ENCODE assay signal across 1 cellular context in genomic region chr19:2237869-2238153, GRCh38.
TF ChIP-seq lines count a peak whose summit lies in the region.

No MANE protein-coding gene starts in this region.

TF ChIP-seq in endothelial cell of umbilical vein, 7 proteins besides CTCF, POLR2A, EP300 and RAD21:
- TF ChIP-seq FOS (IDR thresholded peaks at IDR 0.05; ENCODE audit: borderline replicate concordance, insufficient read depth, low read length), result no peak
- TF ChIP-seq GATA2 (IDR thresholded peaks at IDR 0.05; ENCODE audit: insufficient read depth, insufficient read length, low read depth, low read length), result no peak
- TF ChIP-seq MYC (IDR thresholded peaks at IDR 0.05; ENCODE audit: low read depth, low read length), result no peak
- TF ChIP-seq EZH2 (IDR thresholded peaks at IDR 0.05; ENCODE audit: borderline replicate concordance, low read depth, low read length, severe bottlenecking), result no peak
- TF ChIP-seq POLR2AphosphoS5 (IDR thresholded peaks at IDR 0.05; ENCODE audit: insufficient read depth, low read depth, low read length), result no peak
